Comparison of ENCODE assay signal across 22 cellular contexts in genomic region chr2:196329959-196330358, GRCh38.
"Had no signal": no experiment of that assay in that cellular context is flagged by ENCODE, and none has a peak within 500 bp of the region (broad histone marks: within the 10 kb centered on the region; RNA-seq: fewer than 3 reads in every experiment).

No MANE protein-coding gene starts in this region.

- H3K9me3 ChIP-seq: ascending aorta, body of pancreas had no signal

- ATAC-seq: activated naive CD4-positive, alpha-beta T cell treated with anti-CD3 and anti-CD28 coated beads, Interleukin-2, amount 50 U/mL, for 72 hours; activated naive CD8-positive, alpha-beta T cell treated with anti-CD3 and anti-CD28 coated beads, Interleukin-2, amount 50 U/mL, for 24 hours; activated T-cell treated with anti-CD3 and anti-CD28 coated beads, Interleukin-2, amount 50 U/mL, for 4 hours; body of pancreas; T-cell had no signal

- DNase-seq: activated B cell treated with CpG ODN at 0.5 μM for 24 hours; activated CD4-positive, alpha-beta memory T cell treated with anti-CD3 and anti-CD28 coated beads for 36 hours; activated CD4-positive, alpha-beta T cell treated with anti-CD3 and anti-CD28 coated beads, Interleukin-2, amount 10 ng/mL, durations not matched to agents 7 days and 5 days; activated CD8-positive, alpha-beta memory T cell treated with anti-CD3 and anti-CD28 coated beads for 24 hours; activated effector memory CD4-positive, alpha-beta T cell treated with anti-CD3 and anti-CD28 coated beads, Interleukin-2, amount 50 U/mL, for 16 hours; activated naive CD4-positive, alpha-beta T cell treated with Interleukin-2 at 50 U/mL for 16 hours; activated naive CD8-positive, alpha-beta T cell treated with anti-CD3 and anti-CD28 coated beads, Interleukin-2, amount 50 U/mL, for 24 hours; activated T-cell treated with anti-CD3 and anti-CD28 coated beads, Interleukin-2, amount 50 U/mL, for 4 hours; amniotic stem cell; body of pancreas; central memory CD4-positive, alpha-beta T cell; KG1; NCI-H1048; NCI-H1417 treated with DMSO at 0.1 percent for 48 hours; NCI-H2107; NCI-H774; T-cell; T-helper 2 cell; T1000 had no signal

- H3K36me3 ChIP-seq: ascending aorta had no signal

- H3K4me1 ChIP-seq: body of pancreas had no signal

- H3K27ac ChIP-seq: ascending aorta, body of pancreas, SK-N-MC had no signal

- H3K27me3 ChIP-seq: ascending aorta, body of pancreas had no signal

- H3K4me3 ChIP-seq: ascending aorta, body of pancreas, SK-N-MC had no signal
